Comparison of ENCODE assay signal across 2 cellular contexts in the genomic region with DNA sequence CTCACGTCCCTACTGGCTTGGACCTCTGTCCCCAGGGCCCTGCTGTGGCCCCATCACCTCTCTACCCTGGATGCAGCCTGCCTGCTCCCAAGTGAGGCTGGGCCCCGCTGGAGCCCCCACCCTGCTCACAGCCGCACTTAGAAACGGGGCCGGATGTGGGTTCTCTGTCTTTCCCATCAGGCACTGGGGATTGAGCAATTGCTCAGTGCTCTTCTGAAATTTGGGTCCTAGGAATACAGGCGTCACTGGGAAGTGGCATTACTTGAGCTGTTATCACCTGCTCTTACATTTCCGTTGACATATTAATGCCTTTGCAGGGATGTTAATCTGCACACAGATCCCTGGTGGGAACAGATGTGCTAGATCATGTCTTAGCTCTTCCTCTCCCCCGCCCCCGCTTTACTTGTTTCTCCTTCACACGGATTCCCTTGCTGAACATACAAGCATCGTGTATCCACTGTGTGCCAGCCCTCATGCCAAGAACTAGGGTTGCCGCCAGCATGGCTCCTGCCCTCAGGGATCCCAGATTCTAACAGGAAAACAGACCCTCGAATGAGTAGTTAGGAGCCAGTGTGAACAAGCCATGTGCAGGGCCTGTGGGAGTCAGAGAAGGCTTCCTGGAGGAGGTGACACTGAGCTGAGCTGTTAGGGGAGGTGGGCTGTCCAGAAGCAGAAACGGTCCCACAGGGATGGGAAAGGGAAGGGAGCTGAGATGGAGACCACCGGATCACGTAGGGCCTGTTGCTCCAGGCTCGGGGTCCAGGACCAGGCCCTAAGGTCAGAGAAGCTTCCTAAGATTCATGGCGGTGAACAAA.
TF ChIP-seq lines count a peak whose summit lies in the region.

No MANE protein-coding gene starts in this region.

TF ChIP-seq in K562, 482 proteins besides CTCF, POLR2A, EP300 and RAD21 (continues in another document):
- TF ChIP-seq, protein P1, sequence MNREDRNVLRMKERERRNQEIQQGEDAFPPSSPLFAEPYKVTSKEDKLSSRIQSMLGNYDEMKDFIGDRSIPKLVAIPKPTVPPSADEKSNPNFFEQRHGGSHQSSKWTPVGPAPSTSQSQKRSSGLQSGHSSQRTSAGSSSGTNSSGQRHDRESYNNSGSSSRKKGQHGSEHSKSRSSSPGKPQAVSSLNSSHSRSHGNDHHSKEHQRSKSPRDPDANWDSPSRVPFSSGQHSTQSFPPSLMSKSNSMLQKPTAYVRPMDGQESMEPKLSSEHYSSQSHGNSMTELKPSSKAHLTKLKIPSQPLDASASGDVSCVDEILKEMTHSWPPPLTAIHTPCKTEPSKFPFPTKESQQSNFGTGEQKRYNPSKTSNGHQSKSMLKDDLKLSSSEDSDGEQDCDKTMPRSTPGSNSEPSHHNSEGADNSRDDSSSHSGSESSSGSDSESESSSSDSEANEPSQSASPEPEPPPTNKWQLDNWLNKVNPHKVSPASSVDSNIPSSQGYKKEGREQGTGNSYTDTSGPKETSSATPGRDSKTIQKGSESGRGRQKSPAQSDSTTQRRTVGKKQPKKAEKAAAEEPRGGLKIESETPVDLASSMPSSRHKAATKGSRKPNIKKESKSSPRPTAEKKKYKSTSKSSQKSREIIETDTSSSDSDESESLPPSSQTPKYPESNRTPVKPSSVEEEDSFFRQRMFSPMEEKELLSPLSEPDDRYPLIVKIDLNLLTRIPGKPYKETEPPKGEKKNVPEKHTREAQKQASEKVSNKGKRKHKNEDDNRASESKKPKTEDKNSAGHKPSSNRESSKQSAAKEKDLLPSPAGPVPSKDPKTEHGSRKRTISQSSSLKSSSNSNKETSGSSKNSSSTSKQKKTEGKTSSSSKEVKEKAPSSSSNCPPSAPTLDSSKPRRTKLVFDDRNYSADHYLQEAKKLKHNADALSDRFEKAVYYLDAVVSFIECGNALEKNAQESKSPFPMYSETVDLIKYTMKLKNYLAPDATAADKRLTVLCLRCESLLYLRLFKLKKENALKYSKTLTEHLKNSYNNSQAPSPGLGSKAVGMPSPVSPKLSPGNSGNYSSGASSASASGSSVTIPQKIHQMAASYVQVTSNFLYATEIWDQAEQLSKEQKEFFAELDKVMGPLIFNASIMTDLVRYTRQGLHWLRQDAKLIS (CRISPR knock-in tag; IDR thresholded peaks at IDR 0.05) = no peak
- TF ChIP-seq, protein P2, sequence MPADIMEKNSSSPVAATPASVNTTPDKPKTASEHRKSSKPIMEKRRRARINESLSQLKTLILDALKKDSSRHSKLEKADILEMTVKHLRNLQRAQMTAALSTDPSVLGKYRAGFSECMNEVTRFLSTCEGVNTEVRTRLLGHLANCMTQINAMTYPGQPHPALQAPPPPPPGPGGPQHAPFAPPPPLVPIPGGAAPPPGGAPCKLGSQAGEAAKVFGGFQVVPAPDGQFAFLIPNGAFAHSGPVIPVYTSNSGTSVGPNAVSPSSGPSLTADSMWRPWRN (IDR thresholded peaks at IDR 0.05; ENCODE audit: low read depth) = peak; percentile 47; the same call in 1 of the 2 replicates
- TF ChIP-seq HIVEP1 (CRISPR knock-in tag; IDR thresholded peaks at IDR 0.05) (no peak), ZNF436 (CRISPR knock-in tag; IDR thresholded peaks at IDR 0.05) (peak; percentile 92), CBX1 (IDR thresholded peaks at IDR 0.05; ENCODE audit: low read depth) (no peak), ATF7 (IDR thresholded peaks at IDR 0.05) (0 out of 2 replicates have a peak, but pooled peaks have one; percentile 21), NFXL1 (CRISPR knock-in tag; IDR thresholded peaks at IDR 0.05) (no peak), LEF1 (IDR thresholded peaks at IDR 0.05) (peak; percentile 85), ZFP36 (IDR thresholded peaks at IDR 0.05; ENCODE audit: low read depth, low read length, partially characterized antibody) (peak; percentile 98), ZNF57 (CRISPR knock-in tag; IDR thresholded peaks at IDR 0.05) (no peak), ZNF778 (CRISPR knock-in tag; IDR thresholded peaks at IDR 0.05) (no peak), HSF4 (CRISPR knock-in tag; IDR thresholded peaks at IDR 0.05; ENCODE audit: borderline replicate concordance) (no peak), KAT2B (IDR thresholded peaks at IDR 0.05; ENCODE audit: low read depth, low read length) (no peak), ZNF766 (CRISPR knock-in tag; conservative IDR thresholded peaks at IDR 0.05) (0 out of 2 replicates have a peak, but pooled peaks have one; percentile 59), LCOR (CRISPR knock-in tag; IDR thresholded peaks at IDR 0.05) (no peak), ZNF143 (CRISPR knock-in tag; IDR thresholded peaks at IDR 0.05) (peak; percentile 62; the same call in 1 of the 2 replicates), SMARCA4 (IDR thresholded peaks at IDR 0.05) (peak; percentile 60; the same call in 1 of the 2 replicates), HNRNPLL (IDR thresholded peaks at IDR 0.05; ENCODE audit: low read depth, low read length, poor library complexity, severe bottlenecking) (no peak), CTBP1 (IDR thresholded peaks at IDR 0.05; ENCODE audit: borderline replicate concordance) (peak; percentile 46; the same call in 1 of the 2 replicates)
- TF ChIP-seq, protein P3, sequence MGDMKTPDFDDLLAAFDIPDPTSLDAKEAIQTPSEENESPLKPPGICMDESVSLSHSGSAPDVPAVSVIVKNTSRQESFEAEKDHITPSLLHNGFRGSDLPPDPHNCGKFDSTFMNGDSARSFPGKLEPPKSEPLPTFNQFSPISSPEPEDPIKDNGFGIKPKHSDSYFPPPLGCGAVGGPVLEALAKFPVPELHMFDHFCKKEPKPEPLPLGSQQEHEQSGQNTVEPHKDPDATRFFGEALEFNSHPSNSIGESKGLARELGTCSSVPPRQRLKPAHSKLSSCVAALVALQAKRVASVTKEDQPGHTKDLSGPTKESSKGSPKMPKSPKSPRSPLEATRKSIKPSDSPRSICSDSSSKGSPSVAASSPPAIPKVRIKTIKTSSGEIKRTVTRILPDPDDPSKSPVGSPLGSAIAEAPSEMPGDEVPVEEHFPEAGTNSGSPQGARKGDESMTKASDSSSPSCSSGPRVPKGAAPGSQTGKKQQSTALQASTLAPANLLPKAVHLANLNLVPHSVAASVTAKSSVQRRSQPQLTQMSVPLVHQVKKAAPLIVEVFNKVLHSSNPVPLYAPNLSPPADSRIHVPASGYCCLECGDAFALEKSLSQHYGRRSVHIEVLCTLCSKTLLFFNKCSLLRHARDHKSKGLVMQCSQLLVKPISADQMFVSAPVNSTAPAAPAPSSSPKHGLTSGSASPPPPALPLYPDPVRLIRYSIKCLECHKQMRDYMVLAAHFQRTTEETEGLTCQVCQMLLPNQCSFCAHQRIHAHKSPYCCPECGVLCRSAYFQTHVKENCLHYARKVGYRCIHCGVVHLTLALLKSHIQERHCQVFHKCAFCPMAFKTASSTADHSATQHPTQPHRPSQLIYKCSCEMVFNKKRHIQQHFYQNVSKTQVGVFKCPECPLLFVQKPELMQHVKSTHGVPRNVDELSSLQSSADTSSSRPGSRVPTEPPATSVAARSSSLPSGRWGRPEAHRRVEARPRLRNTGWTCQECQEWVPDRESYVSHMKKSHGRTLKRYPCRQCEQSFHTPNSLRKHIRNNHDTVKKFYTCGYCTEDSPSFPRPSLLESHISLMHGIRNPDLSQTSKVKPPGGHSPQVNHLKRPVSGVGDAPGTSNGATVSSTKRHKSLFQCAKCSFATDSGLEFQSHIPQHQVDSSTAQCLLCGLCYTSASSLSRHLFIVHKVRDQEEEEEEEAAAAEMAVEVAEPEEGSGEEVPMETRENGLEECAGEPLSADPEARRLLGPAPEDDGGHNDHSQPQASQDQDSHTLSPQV (IDR thresholded peaks at IDR 0.05) = 0 out of 2 replicates have a peak, but pooled peaks have one; percentile 29
- TF ChIP-seq, protein P4, sequence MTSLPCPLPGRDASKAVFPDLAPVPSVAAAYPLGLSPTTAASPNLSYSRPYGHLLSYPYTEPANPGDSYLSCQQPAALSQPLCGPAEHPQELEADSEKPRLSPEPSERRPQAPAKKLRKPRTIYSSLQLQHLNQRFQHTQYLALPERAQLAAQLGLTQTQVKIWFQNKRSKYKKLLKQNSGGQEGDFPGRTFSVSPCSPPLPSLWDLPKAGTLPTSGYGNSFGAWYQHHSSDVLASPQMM (CRISPR knock-in tag; IDR thresholded peaks at IDR 0.05) = no peak

TF ChIP-seq in SK-N-SH treated with all-trans-retinoic acid at 6 μM for 48 hours, 23 proteins besides CTCF, POLR2A, EP300 and RAD21 (continued from another document):
- TF ChIP-seq, protein P5, sequence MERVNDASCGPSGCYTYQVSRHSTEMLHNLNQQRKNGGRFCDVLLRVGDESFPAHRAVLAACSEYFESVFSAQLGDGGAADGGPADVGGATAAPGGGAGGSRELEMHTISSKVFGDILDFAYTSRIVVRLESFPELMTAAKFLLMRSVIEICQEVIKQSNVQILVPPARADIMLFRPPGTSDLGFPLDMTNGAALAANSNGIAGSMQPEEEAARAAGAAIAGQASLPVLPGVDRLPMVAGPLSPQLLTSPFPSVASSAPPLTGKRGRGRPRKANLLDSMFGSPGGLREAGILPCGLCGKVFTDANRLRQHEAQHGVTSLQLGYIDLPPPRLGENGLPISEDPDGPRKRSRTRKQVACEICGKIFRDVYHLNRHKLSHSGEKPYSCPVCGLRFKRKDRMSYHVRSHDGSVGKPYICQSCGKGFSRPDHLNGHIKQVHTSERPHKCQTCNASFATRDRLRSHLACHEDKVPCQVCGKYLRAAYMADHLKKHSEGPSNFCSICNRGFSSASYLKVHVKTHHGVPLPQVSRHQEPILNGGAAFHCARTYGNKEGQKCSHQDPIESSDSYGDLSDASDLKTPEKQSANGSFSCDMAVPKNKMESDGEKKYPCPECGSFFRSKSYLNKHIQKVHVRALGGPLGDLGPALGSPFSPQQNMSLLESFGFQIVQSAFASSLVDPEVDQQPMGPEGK (CRISPR knock-in tag; IDR thresholded peaks at IDR 0.05; ENCODE audit: borderline replicate concordance) = no peak
